Comparison of ENCODE assay signal across 1 cellular context in the genomic region with DNA sequence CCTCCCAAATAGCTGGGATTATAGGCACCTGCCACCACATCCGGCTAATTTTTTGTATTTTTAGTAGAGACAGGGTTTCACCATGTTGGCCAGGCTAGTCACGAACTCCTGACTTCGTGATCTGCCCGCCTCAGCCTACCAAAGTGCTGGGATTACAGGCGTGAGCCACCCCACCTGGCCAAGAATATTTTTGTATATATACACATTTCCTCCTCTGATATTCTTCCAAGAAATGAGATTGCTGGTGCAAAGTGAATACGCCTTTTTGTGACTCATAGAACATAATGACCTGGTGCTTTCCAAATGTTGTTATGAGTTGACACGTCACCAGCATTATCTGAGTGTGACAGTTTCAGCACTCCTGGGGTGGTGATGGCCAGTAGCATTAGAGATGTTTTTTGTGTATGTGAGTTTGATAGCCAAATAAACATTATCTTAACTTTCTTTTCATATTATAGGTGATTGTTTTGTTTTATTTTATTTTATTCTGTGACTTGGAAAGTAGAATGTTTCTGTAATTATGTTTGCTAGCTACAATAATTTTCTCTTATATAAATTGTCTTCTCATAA.
TF ChIP-seq lines count a peak whose summit lies in the region.

No MANE protein-coding gene starts in this region.

TF ChIP-seq in HepG2, 621 proteins besides CTCF, POLR2A, EP300 and RAD21:
- TF ChIP-seq CREB1 (IDR thresholded peaks at IDR 0.05) (peak; percentile 64), CREB1 (CRISPR knock-in tag; IDR thresholded peaks at IDR 0.05) (no peak), ZFP37 (CRISPR knock-in tag; IDR thresholded peaks at IDR 0.05; ENCODE audit: borderline replicate concordance) (no peak)
